Comparison of ENCODE assay signal across 10 cellular contexts in genomic region chr17:3801043-3801746, GRCh38. TPM values are rescaled to one million over a fixed set of nuclear protein-coding genes. Genes with fewer than 3 reads are reported as not detected.
A peak's percentile ranks its signal among the peaks of the same experiment; 100 is the strongest.
DNase-seq lines count a peak whose midpoint lies in the region; ATAC-seq and TF ChIP-seq lines count a peak whose summit lies in the region.
"Had no signal": no experiment of that assay in that cellular context is flagged by ENCODE, and none has a peak within 500 bp of the region (broad histone marks: within the 10 kb centered on the region; RNA-seq: fewer than 3 reads in every experiment).

Gene ITGAE, minus strand, starts transcription at chr17:3801188. Its CDS starts 44 bp downstream, at chr17:3801144.

- no peaks in the 10 kb centered on the region for H3K9me3 ChIP-seq in BLaER1
- no peaks in the 10 kb centered on the region for H3K9me3 ChIP-seq in Panc1 (ENCODE audit: control insufficient read depth, insufficient read depth, low read depth, low read length)
- H3K9me3 ChIP-seq: thoracic aorta had no signal

- no peaks in the 10 kb centered on the region for H4K20me1 ChIP-seq in BLaER1

- BruUV-seq in Panc1 (replicated peaks; lab: Mats Ljungman, UMichigan), result no TSS peak

- H3K4me2 ChIP-seq in BLaER1, result peak within 1 kb of the TSS; percentile 52; the same call in 1 of the 2 replicates

- H3K27me3 Mint-ChIP-seq in natural killer cell (ENCODE audit: low read depth in 2 of 2), result peaks cover 0 to 12% of the 10 kb centered on the region in 2 donors

- H3K4me3 ChIP-seq in BLaER1 (no peak within 1 kb of the TSS), Panc1 (ENCODE audit: low read depth in 2 of 2, low read length in 2 of 2) (no peak within 1 kb of the TSS)
- H3K4me3 ChIP-seq: thoracic aorta had no signal

- DNase-seq in Panc1 (ENCODE audit: low read depth, low spot score), result no peak
- DNase-seq in natural killer cell, result no peak
- DNase-seq in DMS114 treated with DMSO at 0.1 percent for 48 hours (lab: John Stamatoyannopoulos, UW; ENCODE audit: unreplicated experiment), result no peak
- DNase-seq in COLO668 (lab: John Stamatoyannopoulos, UW; ENCODE audit: unreplicated experiment), result no peak
- no peak for DNase-seq in foreskin melanocyte
- DNase-seq: NCI-H446 had no signal

- POLR2A ChIA-PET in Panc1 (lab: Charles Lee), result no interaction called here

- peaks cover 19% of the 10 kb centered on the region for H3K36me3 ChIP-seq in BLaER1
- no peaks in the 10 kb centered on the region for H3K36me3 ChIP-seq in Panc1 (ENCODE audit: control insufficient read depth, insufficient read depth, low read length)
- H3K36me3 ChIP-seq: thoracic aorta had no signal

- intact Hi-C loops in Panc1 (cut with micrococcal nuclease; ENCODE audit: unreplicated experiment), result no loop called here
- intact Hi-C loops in natural killer cell (cut with micrococcal nuclease), result no loop called here

- no peak for ATAC-seq in Panc1
- no peak for ATAC-seq in esophagus mucosa
- no peak for ATAC-seq in natural killer cell
- no peak for ATAC-seq in GM18520 (IDR thresholded peaks at IDR 0.05; ENCODE audit: unreplicated experiment)

- H3K27ac Mint-ChIP-seq in natural killer cell, result peak within 1 kb of the TSS in 1 of 2 donors; percentile 48

- CTCF ChIA-PET in Panc1 (lab: Charles Lee), result interaction anchor here (0.7 kb wide), 1 partner anchor 41 kb away, joined by 5 read pairs; no protein-coding TSS in a partner anchor

- H3K27me3 ChIP-seq in BLaER1, result no peaks in the 10 kb centered on the region
- H3K27me3 ChIP-seq in Panc1 (ENCODE audit: control insufficient read depth, insufficient read depth, low read length), result no peaks in the 10 kb centered on the region

- H3K4me1 ChIP-seq in BLaER1 (peaks cover 90% of the 10 kb centered on the region), Panc1 (ENCODE audit: control insufficient read depth, insufficient read depth, low read length) (no peaks in the 10 kb centered on the region)

- TF ChIP-seq CTCF in Panc1 (IDR thresholded peaks at IDR 0.05), result no peak
- TF ChIP-seq CTCF in natural killer cell (IDR thresholded peaks at IDR 0.05), result no peak

- no peaks in the 10 kb centered on the region for H3K9me3 Mint-ChIP-seq in natural killer cell

- 0 out of 2 replicates have a peak within 1 kb of the TSS, but pooled peaks have one; percentile 19 for H3K9ac ChIP-seq in BLaER1

- in situ Hi-C loops in Panc1 (cut with HindIII; ENCODE audit: low pct_unique_long_range_greater_than_20kb, low sequenced_read_pairs), result no loop called here

- H3K4me3 Mint-ChIP-seq in natural killer cell, result no peak within 1 kb of the TSS

- H3K4me1 Mint-ChIP-seq in natural killer cell, result peaks cover 26 to 33% of the 10 kb centered on the region in 2 donors

- peak within 1 kb of the TSS; percentile 12 for H3K27ac ChIP-seq in BLaER1
- no peak within 1 kb of the TSS for H3K27ac ChIP-seq in Panc1 (ENCODE audit: low read length)
- H3K27ac ChIP-seq: thoracic aorta had no signal

- no peaks in the 10 kb centered on the region for H3K36me3 Mint-ChIP-seq in natural killer cell

RNA-seq across cellular contexts. Expression of gene ITGAE, which starts in this region (rescaled TPM):
- 20.9 TPM for total RNA-seq in Panc1 (2021; ENCODE audit: unreplicated experiment)
- 23.0 TPM for polyA plus RNA-seq in Panc1 (2012; ENCODE audit: insufficient read length)
- 19.4 TPM for total RNA-seq in esophagus mucosa
- total RNA-seq in natural killer cell, result 10 to 100 TPM; 12.8 to 13.8 (median 13.8) TPM
